Comparison of ENCODE assay signal across 21 cellular contexts in genomic region chr13:101930331-101930730, GRCh38.
"Had no signal": no experiment of that assay in that cellular context is flagged by ENCODE, and none has a peak within 500 bp of the region (broad histone marks: within the 10 kb centered on the region; RNA-seq: fewer than 3 reads in every experiment).

No MANE protein-coding gene starts in this region.

- H3K4me3 Mint-ChIP-seq: activated CD8-positive, alpha-beta memory T cell treated with anti-CD3 and anti-CD28 coated beads, Interleukin-2, amount 10 ng/mL, durations not matched to agents 7 days and 5 days; activated CD8-positive, alpha-beta T cell treated with anti-CD3 and anti-CD28 coated beads, Interleukin-2, amount 10 ng/mL, durations not matched to agents 7 days and 5 days; activated T-cell treated with anti-CD3 and anti-CD28 coated beads, Interleukin-2, amount 50 U/mL, for 72 hours; nephron; WTC11 had no signal

- H3K36me3 Mint-ChIP-seq: activated CD8-positive, alpha-beta memory T cell treated with anti-CD3 and anti-CD28 coated beads, Interleukin-2, amount 10 ng/mL, durations not matched to agents 7 days and 5 days; activated naive CD4-positive, alpha-beta T cell treated with anti-CD3 and anti-CD28 coated beads, Interleukin-2, amount 50 U/mL, for 72 hours; WTC11 had no signal

- ATAC-seq: activated CD8-positive, alpha-beta memory T cell treated with anti-CD3 and anti-CD28 coated beads, Interleukin-2, amount 10 ng/mL, durations not matched to agents 7 days and 5 days; activated CD8-positive, alpha-beta T cell treated with anti-CD3 and anti-CD28 coated beads, Interleukin-2, amount 10 ng/mL, durations not matched to agents 7 days and 5 days; activated naive CD4-positive, alpha-beta T cell treated with anti-CD3 and anti-CD28 coated beads, Interleukin-2, amount 50 U/mL, for 72 hours; activated T-cell treated with anti-CD3 and anti-CD28 coated beads, Interleukin-2, amount 50 U/mL, for 72 hours; body of pancreas; gastroesophageal sphincter; left cardiac atrium; left ventricle myocardium superior; upper lobe of right lung had no signal

- DNase-seq: activated CD8-positive, alpha-beta memory T cell treated with anti-CD3 and anti-CD28 coated beads, Interleukin-2, amount 10 ng/mL, durations not matched to agents 7 days and 5 days; activated CD8-positive, alpha-beta T cell treated with anti-CD3 and anti-CD28 coated beads, Interleukin-2, amount 10 ng/mL, durations not matched to agents 7 days and 5 days; activated naive CD4-positive, alpha-beta T cell; activated T-cell treated with anti-CD3 and anti-CD28 coated beads for 4 hours; activated T-cell treated with anti-CD3 and anti-CD28 coated beads, Interleukin-2, amount 50 U/mL, for 72 hours; aorta; body of pancreas; cerebellar nuclear complex; left cardiac atrium; left ventricle myocardium superior; ovary; retina; spleen; stimulated activated naive CD4-positive, alpha-beta T cell; T-helper 2 cell; tibial artery; upper lobe of right lung had no signal

- H3K9me3 Mint-ChIP-seq: activated naive CD4-positive, alpha-beta T cell treated with anti-CD3 and anti-CD28 coated beads, Interleukin-2, amount 50 U/mL, for 72 hours; activated T-cell treated with anti-CD3 and anti-CD28 coated beads, Interleukin-2, amount 50 U/mL, for 72 hours; nephron; WTC11 had no signal

- H3K4me1 Mint-ChIP-seq: activated CD8-positive, alpha-beta memory T cell treated with anti-CD3 and anti-CD28 coated beads, Interleukin-2, amount 10 ng/mL, durations not matched to agents 7 days and 5 days; nephron had no signal

- H3K27ac Mint-ChIP-seq: activated CD8-positive, alpha-beta memory T cell treated with anti-CD3 and anti-CD28 coated beads, Interleukin-2, amount 10 ng/mL, durations not matched to agents 7 days and 5 days; activated CD8-positive, alpha-beta T cell treated with anti-CD3 and anti-CD28 coated beads, Interleukin-2, amount 10 ng/mL, durations not matched to agents 7 days and 5 days; activated naive CD4-positive, alpha-beta T cell treated with anti-CD3 and anti-CD28 coated beads, Interleukin-2, amount 50 U/mL, for 72 hours; activated T-cell treated with anti-CD3 and anti-CD28 coated beads, Interleukin-2, amount 50 U/mL, for 72 hours; nephron; WTC11 had no signal
